8 cellular contexts compared by ENCODE assay signal in genomic region chr22:36455571-36456458, GRCh38. TPM values are rescaled to one million over a fixed set of nuclear protein-coding genes. Genes with fewer than 3 reads are reported as not detected.
DNase-seq lines count a peak whose midpoint lies in the region; ATAC-seq and TF ChIP-seq lines count a peak whose summit lies in the region.

No MANE protein-coding gene starts in this region.

- ATAC-seq in GM18873 (IDR thresholded peaks at IDR 0.05; ENCODE audit: low FRiP score, unreplicated experiment) (no peak), HG03108 (IDR thresholded peaks at IDR 0.05; ENCODE audit: unreplicated experiment) (no peak), HG03095 (IDR thresholded peaks at IDR 0.05; ENCODE audit: unreplicated experiment) (no peak)

- TF ChIP-seq CTCF in MM.1S (IDR thresholded peaks at IDR 0.05; ENCODE audit: low read length) (no peak), neural progenitor cell (IDR thresholded peaks at IDR 0.05) (no peak)

- H3K79me2 ChIP-seq in MM.1S (ENCODE audit: low read length), result no peaks in the 10 kb centered on the region
- no peaks in the 10 kb centered on the region for H3K79me2 ChIP-seq in neural progenitor cell (ENCODE audit: low read depth)

- H3K9me3 Mint-ChIP-seq in neural progenitor cell, result no peaks in the 10 kb centered on the region

- H3K9me3 ChIP-seq in MM.1S (replicated peaks; ENCODE audit: insufficient read depth, low read length), result no peaks in the 10 kb centered on the region
- H3K9me3 ChIP-seq in duodenal mucosa (ENCODE audit: control insufficient read depth in 1 of 2, low read length in 2 of 2), result no peaks in the 10 kb centered on the region
- H3K9me3 ChIP-seq in neural progenitor cell (ENCODE audit: low read depth), result no peaks in the 10 kb centered on the region

- peaks cover 4% of the 10 kb centered on the region for H3K27me3 Mint-ChIP-seq in neural progenitor cell (ENCODE audit: insufficient read depth, low read depth)

- H3K36me3 Mint-ChIP-seq in neural progenitor cell, result no peaks in the 10 kb centered on the region

- peaks cover 32% of the 10 kb centered on the region for H3F3A ChIP-seq in MM.1S (ENCODE audit: insufficient read depth, low read length)
- H3F3A ChIP-seq in neural progenitor cell (ENCODE audit: low read depth), result peaks cover 48% of the 10 kb centered on the region

- peaks cover 27% of the 10 kb centered on the region for H3K4me1 ChIP-seq in MM.1S (ENCODE audit: low read length)
- H3K4me1 ChIP-seq in duodenal mucosa (ENCODE audit: control insufficient read depth in 1 of 2, insufficient read depth in 2 of 2, low read length in 2 of 2), result peaks cover 21 to 39% of the 10 kb centered on the region in 2 donors
- H3K4me1 ChIP-seq in neural progenitor cell, result peaks cover 14% of the 10 kb centered on the region

- H3K4me3 Mint-ChIP-seq in neural progenitor cell, result peak overlapping the region; percentile 59

- H3K27ac ChIP-seq in MM.1S (ENCODE audit: low read length), result peak overlapping the region; percentile 7; the same call in 1 of the 2 replicates
- peak overlapping the region; percentile 81 for H3K27ac ChIP-seq in duodenal mucosa (ENCODE audit: low read depth, low read length)
- H3K27ac ChIP-seq in neural progenitor cell, result no peak overlapping the region

- H3K9ac ChIP-seq in MM.1S (ENCODE audit: low read length) (peak overlapping the region; percentile 50; the same call in 1 of the 2 replicates), duodenal mucosa (ENCODE audit: low read depth in 1 of 2, low read length in 2 of 2) (peak overlapping the region; percentile 88 to 91), neural progenitor cell (no peak overlapping the region)

- DNase-seq in COLO668 (lab: John Stamatoyannopoulos, UW; ENCODE audit: unreplicated experiment), result peak; percentile 61
- no peak for DNase-seq in MM.1S
- no peak for DNase-seq in neural progenitor cell (ENCODE audit: low spot score)
- DNase-seq in NCI-H345 (lab: John Stamatoyannopoulos, UW), result no peak

- H3K27me3 ChIP-seq in MM.1S (replicated peaks; ENCODE audit: insufficient read depth, low read length) (no peaks in the 10 kb centered on the region), duodenal mucosa (ENCODE audit: control insufficient read depth in 1 of 2, insufficient read depth in 2 of 2, low read length in 2 of 2) (no peaks in the 10 kb centered on the region), neural progenitor cell (no peaks in the 10 kb centered on the region)

- H3K27ac Mint-ChIP-seq in neural progenitor cell, result peak overlapping the region; percentile 76

- H4K20me1 ChIP-seq in MM.1S (ENCODE audit: insufficient read depth, low read length) (no peaks in the 10 kb centered on the region), neural progenitor cell (ENCODE audit: low read depth) (no peaks in the 10 kb centered on the region)

- H3K36me3 ChIP-seq in MM.1S (replicated peaks; ENCODE audit: insufficient read depth, low read length) (no peaks in the 10 kb centered on the region), duodenal mucosa (ENCODE audit: control insufficient read depth in 1 of 2, insufficient read depth in 2 of 2, low read length in 2 of 2) (no peaks in the 10 kb centered on the region), neural progenitor cell (no peaks in the 10 kb centered on the region)

- H3K4me3 ChIP-seq in MM.1S (ENCODE audit: low read length) (peak overlapping the region; percentile 48), duodenal mucosa (ENCODE audit: low read depth in 1 of 2, low read length in 2 of 2) (peak overlapping the region; percentile 70 to 82), neural progenitor cell (peak overlapping the region; percentile 41)

- peak overlapping the region; percentile 94 for H3K4me2 ChIP-seq in MM.1S (ENCODE audit: low read depth, low read length)
- peak overlapping the region; percentile 70 for H3K4me2 ChIP-seq in neural progenitor cell

- peaks cover 36% of the 10 kb centered on the region for H3K4me1 Mint-ChIP-seq in neural progenitor cell

- H2AFZ ChIP-seq in MM.1S (ENCODE audit: low read length) (peak overlapping the region; percentile 77), neural progenitor cell (replicated peaks) (peak overlapping the region; percentile 38)

- H3K9me2 ChIP-seq in MM.1S (replicated peaks; ENCODE audit: insufficient read depth, low read length), result no peaks in the 10 kb centered on the region

RNA-seq across cellular contexts. Expression of gene TXN2, which starts 25.6 kb away (rescaled TPM):
- total RNA-seq in neural progenitor cell (ENCODE audit: low replicate concordance), result 19.8 and 31.8 TPM in 2 replicates

RNA-seq across cellular contexts. Expression of gene FOXRED2, which starts 51.0 kb away (rescaled TPM):
- total RNA-seq in neural progenitor cell (ENCODE audit: low replicate concordance), result 4.7 and 10.4 TPM in 2 replicates
